Comparison of ENCODE assay signal across 28 cellular contexts in the genomic region with DNA sequence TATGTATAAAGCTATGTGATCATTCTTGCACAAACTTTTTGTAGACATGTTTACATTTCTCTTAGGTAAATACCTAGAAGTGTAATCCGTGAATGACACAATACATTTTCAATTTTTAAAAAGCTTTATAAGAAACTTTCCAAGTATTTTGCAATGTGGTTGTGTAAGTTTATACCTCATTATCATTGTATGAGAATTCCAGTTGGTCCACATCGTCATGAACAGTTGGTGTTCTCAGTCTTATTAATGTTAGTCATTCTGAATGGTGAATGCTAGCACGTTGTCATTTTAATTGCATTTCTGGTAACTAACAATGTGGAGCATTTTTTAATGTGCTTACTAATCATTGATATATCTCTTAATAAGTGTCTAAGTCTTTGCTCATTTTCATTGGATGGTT.
"Had no signal": no experiment of that assay in that cellular context is flagged by ENCODE, and none has a peak within 500 bp of the region (broad histone marks: within the 10 kb centered on the region; RNA-seq: fewer than 3 reads in every experiment).

No MANE protein-coding gene starts in this region.

- H3K4me3 Mint-ChIP-seq: activated CD8-positive, alpha-beta T cell treated with anti-CD3 and anti-CD28 coated beads for 36 hours; activated naive CD8-positive, alpha-beta T cell treated with anti-CD3 and anti-CD28 coated beads, Interleukin-2, amount 10 ng/mL, durations not matched to agents 7 days and 5 days; activated T-cell treated with anti-CD3 and anti-CD28 coated beads, Interleukin-2, amount 50 U/mL, for 72 hours; central memory CD8-positive, alpha-beta T cell; T-helper 1 cell treated with Interleukin-12 subunit alpha and Interleukin-12 subunit beta and Interleukin-4 antibody, amounts not matched to agents 30 μg/mL and 1 μg/mL, for 36 hours had no signal

- H3K27me3 ChIP-seq: adrenal gland, MG63, Peyer's patch had no signal

- H3K9me3 ChIP-seq: adrenal gland, MG63, Peyer's patch had no signal

- H3K4me1 ChIP-seq: adrenal gland, Peyer's patch had no signal

- ATAC-seq: activated CD4-positive, CD25-positive, alpha-beta regulatory T cell treated with anti-CD3 and anti-CD28 coated beads, Interleukin-2, amount 50 U/mL, for 24 hours; activated CD8-positive, alpha-beta T cell treated with anti-CD3 and anti-CD28 coated beads for 36 hours; activated T-cell treated with anti-CD3 and anti-CD28 coated beads, Interleukin-2, amount 50 U/mL, for 72 hours had no signal

- H3K27ac Mint-ChIP-seq: activated CD8-positive, alpha-beta T cell treated with anti-CD3 and anti-CD28 coated beads for 36 hours; activated naive CD8-positive, alpha-beta T cell treated with anti-CD3 and anti-CD28 coated beads, Interleukin-2, amount 10 ng/mL, durations not matched to agents 7 days and 5 days; activated T-cell treated with anti-CD3 and anti-CD28 coated beads, Interleukin-2, amount 50 U/mL, for 72 hours; activated T-helper 2 cell treated with anti-CD3 and anti-CD28 coated beads, Interferon-gamma antibody, Interleukin-2, Interleukin-4, amounts not matched to agents 10 μg/mL and 5 μg/mL and 100 μg/mL, durations not matched to agents 14 hours and 24 hours and 36 hours; T-helper 1 cell treated with Interleukin-12 subunit alpha and Interleukin-12 subunit beta and Interleukin-4 antibody, amounts not matched to agents 30 μg/mL and 1 μg/mL, for 36 hours had no signal

- H3K4me1 Mint-ChIP-seq: activated naive CD8-positive, alpha-beta T cell treated with anti-CD3 and anti-CD28 coated beads, Interleukin-2, amount 10 ng/mL, durations not matched to agents 7 days and 5 days; central memory CD8-positive, alpha-beta T cell had no signal

- H3K36me3 ChIP-seq: adrenal gland, MG63, Peyer's patch had no signal

- H3K4me3 ChIP-seq: adrenal gland, MG63, Peyer's patch had no signal

- H3K9me3 Mint-ChIP-seq: activated naive CD8-positive, alpha-beta T cell treated with anti-CD3 and anti-CD28 coated beads, Interleukin-2, amount 10 ng/mL, durations not matched to agents 7 days and 5 days; activated T-helper 2 cell treated with anti-CD3 and anti-CD28 coated beads, Interferon-gamma antibody, Interleukin-2, Interleukin-4, amounts not matched to agents 10 μg/mL and 5 μg/mL and 100 μg/mL, durations not matched to agents 14 hours and 24 hours and 36 hours; T-helper 1 cell treated with Interleukin-12 subunit alpha and Interleukin-12 subunit beta and Interleukin-4 antibody, amounts not matched to agents 30 μg/mL and 1 μg/mL, for 36 hours had no signal

- H3K27ac ChIP-seq: adrenal gland, Peyer's patch had no signal

- H3K27me3 Mint-ChIP-seq: activated naive CD8-positive, alpha-beta T cell treated with anti-CD3 and anti-CD28 coated beads, Interleukin-2, amount 10 ng/mL, durations not matched to agents 7 days and 5 days had no signal

- H3K36me3 Mint-ChIP-seq: activated naive CD8-positive, alpha-beta T cell treated with anti-CD3 and anti-CD28 coated beads, Interleukin-2, amount 10 ng/mL, durations not matched to agents 7 days and 5 days had no signal

- DNase-seq: activated CD4-positive, alpha-beta T cell treated with anti-CD3 and anti-CD28 coated beads for 4 hours; activated CD8-positive, alpha-beta memory T cell treated with anti-CD3 and anti-CD28 coated beads, Interleukin-2, amount 50 U/mL, for 4 hours; activated CD8-positive, alpha-beta T cell treated with anti-CD3 and anti-CD28 coated beads for 36 hours; activated gamma-delta T cell treated with Interleukin-2 at 50 U/mL for 16 hours; activated naive CD4-positive, alpha-beta T cell treated with anti-CD3 and anti-CD28 coated beads, Interleukin-2, amount 50 U/mL, for 16 hours; activated naive CD8-positive, alpha-beta T cell treated with anti-CD3 and anti-CD28 coated beads, Interleukin-2, amount 10 ng/mL, durations not matched to agents 7 days and 5 days; activated T-cell treated with anti-CD3 and anti-CD28 coated beads, Interleukin-2, amount 50 U/mL, for 72 hours; adrenal gland; anterior cingulate cortex; KG1; MG63; MV-4-11; NCI-H1092 treated with DMSO at 0.1 percent for 48 hours; NCI-H1417 treated with DMSO at 0.1 percent for 48 hours; NCI-H1694; NCI-H2029; NCI-H2107; NCI-H2171 treated with DMSO at 0.1 percent for 48 hours; NCI-H345; NCI-H510A; NCI-H526 treated with DMSO at 0.1 percent for 48 hours; NK-92 treated with Interleukin-12 subunit alpha and Interleukin-12 subunit beta, amount 100 ng/mL, for 24 hours; Peyer's patch; SHP77 treated with DMSO at 0.1 percent for 48 hours had no signal
